In genomic region chr17:64527914-64528313, GRCh38 we compare ENCODE assay signal across 17 cellular contexts. TPM values are rescaled to one million over a fixed set of nuclear protein-coding genes. Genes with fewer than 3 reads are reported as not detected.
DNase-seq lines count a peak whose midpoint lies in the region; ATAC-seq, FAIRE-seq and TF ChIP-seq lines count a peak whose summit lies in the region.
"Had no signal": no experiment of that assay in that cellular context is flagged by ENCODE, and none has a peak within 500 bp of the region (broad histone marks: within the 10 kb centered on the region; RNA-seq: fewer than 3 reads in every experiment).

No MANE protein-coding gene starts in this region.

- FAIRE-seq in HepG2 (lab: Jason Lieb, UNC) = no peak
- FAIRE-seq: D721Med, G401.6, GM12891 had no signal

- no peaks in the 10 kb centered on the region for H3K9me3 ChIP-seq in HepG2 (ENCODE audit: low read length)
- no peaks in the 10 kb centered on the region for H3K9me3 ChIP-seq in right lobe of liver
- H3K9me3 ChIP-seq in transverse colon = no peaks in the 10 kb centered on the region

- ATAC-seq in HepG2 (no peak), right lobe of liver (no peak)
- ATAC-seq in activated T-helper 17 cell treated with anti-CD3 and anti-CD28 coated beads, Interleukin-2, amount 50 U/mL, for 72 hours (replicated peaks) = no peak
- ATAC-seq in activated CD4-positive, CD25-positive, alpha-beta regulatory T cell treated with anti-CD3 and anti-CD28 coated beads, Interleukin-2, amount 50 U/mL, for 24 hours = no peak
- ATAC-seq: CD8-positive, alpha-beta T cell; GM23338 had no signal

- POLR2A ChIA-PET in HepG2 (lab: Yijun Ruan, JAX) = no interaction called here

- no peaks in the 10 kb centered on the region for H3K4me1 ChIP-seq in HepG2 (ENCODE audit: insufficient read depth, low read length)
- H3K4me1 ChIP-seq in right lobe of liver = no peaks in the 10 kb centered on the region
- H3K4me1 ChIP-seq in transverse colon = no peaks in the 10 kb centered on the region

- in situ Hi-C loops in HepG2 (cut with HindIII; ENCODE audit: extremely low pct_ligation_motif_present, low pct_unique_long_range_greater_than_20kb) (loop anchor here (25.0 kb wide), 1 partner anchor 109 kb away; no protein-coding TSS in a partner anchor), transverse colon (cut with MboI; ENCODE audit: low pct_ligation_motif_present in 1 of 4, low pct_unique_long_range_greater_than_20kb in 1 of 4, low sequenced_read_pairs in 3 of 4) (no loop called here)

- BruUV-seq in HepG2 (replicated peaks; lab: Mats Ljungman, UMichigan) = no TSS peak

- H3K79me2 ChIP-seq in HepG2 (ENCODE audit: insufficient read depth, low read length) = no peaks in the 10 kb centered on the region

- TF ChIP-seq POLR2A in HepG2 (IDR thresholded peaks at IDR 0.05; ENCODE audit: insufficient read depth in 1 of 2, low read depth in 2 of 2, low read length in 2 of 2) (no peak), right lobe of liver (IDR thresholded peaks at IDR 0.05) (no peak), transverse colon (IDR thresholded peaks at IDR 0.05) (no peak)

- no peak overlapping the region for H3K27ac ChIP-seq in HepG2 (ENCODE audit: extremely low read length, insufficient read depth, low read length)
- no peak overlapping the region for H3K27ac ChIP-seq in right lobe of liver
- no peak overlapping the region for H3K27ac ChIP-seq in transverse colon

- CTCF ChIA-PET in HepG2 (lab: Yijun Ruan, JAX; ENCODE audit: low intra/inter-chr PET ratio, low total read pairs) = no interaction called here

- H3K4me2 ChIP-seq in HepG2 (ENCODE audit: low read depth, low read length) = no peak overlapping the region
- H3K4me2 ChIP-seq: GM23338 had no signal

- H3K36me3 Mint-ChIP-seq in activated T-helper 17 cell treated with anti-CD3 and anti-CD28 coated beads, Interleukin-2, amount 50 U/mL, for 72 hours (ENCODE audit: low read depth) = peaks cover 97% of the 10 kb centered on the region
- H3K36me3 Mint-ChIP-seq in endothelial cell (ENCODE audit: low read depth, unreplicated experiment) = peaks cover 35% of the 10 kb centered on the region

- H3K36me3 ChIP-seq in HepG2 (replicated peaks in 1 of 2; ENCODE audit: control insufficient read depth in 1 of 2, insufficient read depth in 2 of 2, low read length in 2 of 2) (peaks cover 34 to 86% of the 10 kb centered on the region in 2 experiments), right lobe of liver (peaks cover 18 to 100% (median 67%) of the 10 kb centered on the region in 4 donors), transverse colon (peaks cover 0 to 98% (median 48%) of the 10 kb centered on the region in 4 donors)

- no peaks in the 10 kb centered on the region for H4K20me1 ChIP-seq in HepG2 (ENCODE audit: insufficient read depth, low read length)

- TF ChIP-seq CTCF in HepG2 (CRISPR knock-in tag; IDR thresholded peaks at IDR 0.05) (no peak), right lobe of liver (IDR thresholded peaks at IDR 0.05) (no peak), endothelial cell (IDR thresholded peaks at IDR 0.05; ENCODE audit: unreplicated experiment) (no peak), transverse colon (IDR thresholded peaks at IDR 0.05) (no peak)

- TF ChIP-seq EP300 in HepG2 (IDR thresholded peaks at IDR 0.05; ENCODE audit: low read depth in 2 of 2, low read length in 2 of 2) (no peak), HepG2 (CRISPR knock-in tag; IDR thresholded peaks at IDR 0.05; ENCODE audit: borderline replicate concordance) (no peak), transverse colon (IDR thresholded peaks at IDR 0.05; ENCODE audit: low read depth) (no peak)

- H3K27ac Mint-ChIP-seq in activated T-helper 17 cell treated with anti-CD3 and anti-CD28 coated beads, Interleukin-2, amount 50 U/mL, for 72 hours = peak overlapping the region; percentile 56
- peak overlapping the region; percentile 0 for H3K27ac Mint-ChIP-seq in endothelial cell (ENCODE audit: unreplicated experiment)
- H3K27ac Mint-ChIP-seq: CD14-positive monocyte; CD8-positive, alpha-beta T cell; GM23338 had no signal

- DNase-seq in HepG2 (ENCODE audit: low spot score) = no peak
- DNase-seq in right lobe of liver = no peak
- no peak for DNase-seq in endothelial cell (ENCODE audit: low spot score)
- DNase-seq in transverse colon = no peak
- DNase-seq: CD8-positive, alpha-beta T cell; COR-L47; DMS153; DMS79 treated with DMSO at 0.1 percent for 48 hours; EL; H7 had no signal

- no peak overlapping the region for H2AFZ ChIP-seq in HepG2 (ENCODE audit: low read length)
- H2AFZ ChIP-seq: GM23338 had no signal

- no peaks in the 10 kb centered on the region for H3K4me1 Mint-ChIP-seq in activated T-helper 17 cell treated with anti-CD3 and anti-CD28 coated beads, Interleukin-2, amount 50 U/mL, for 72 hours
- no peaks in the 10 kb centered on the region for H3K4me1 Mint-ChIP-seq in endothelial cell (ENCODE audit: unreplicated experiment)
- H3K4me1 Mint-ChIP-seq: CD14-positive monocyte, GM23338 had no signal

- intact Hi-C loops in HepG2 (cut with micrococcal nuclease; ENCODE audit: unreplicated experiment) = no loop called here
- intact Hi-C loops in right lobe of liver (cut with DNase I) = no loop called here
- intact Hi-C loops in transverse colon (cut with DNase I; ENCODE audit: low total_unique reads) = no loop called here

- H3K4me3 Mint-ChIP-seq in activated T-helper 17 cell treated with anti-CD3 and anti-CD28 coated beads, Interleukin-2, amount 50 U/mL, for 72 hours = no peak overlapping the region
- H3K4me3 Mint-ChIP-seq in endothelial cell (ENCODE audit: unreplicated experiment) = no peak overlapping the region
- H3K4me3 Mint-ChIP-seq: CD14-positive monocyte; CD8-positive, alpha-beta T cell; GM23338 had no signal

- H3K9ac ChIP-seq in HepG2 (ENCODE audit: insufficient read depth, low read depth, low read length) = no peak overlapping the region

- H3K27me3 Mint-ChIP-seq in activated T-helper 17 cell treated with anti-CD3 and anti-CD28 coated beads, Interleukin-2, amount 50 U/mL, for 72 hours = no peaks in the 10 kb centered on the region
- H3K27me3 Mint-ChIP-seq in endothelial cell (ENCODE audit: unreplicated experiment) = peaks cover 2% of the 10 kb centered on the region

- H3K27me3 ChIP-seq in HepG2 (ENCODE audit: control insufficient read depth in 1 of 2, insufficient read depth in 2 of 2, low read length in 2 of 2) = no peaks in the 10 kb centered on the region
- no peaks in the 10 kb centered on the region for H3K27me3 ChIP-seq in right lobe of liver
- no peaks in the 10 kb centered on the region for H3K27me3 ChIP-seq in transverse colon

- no peaks in the 10 kb centered on the region for H3K9me3 Mint-ChIP-seq in activated T-helper 17 cell treated with anti-CD3 and anti-CD28 coated beads, Interleukin-2, amount 50 U/mL, for 72 hours
- H3K9me3 Mint-ChIP-seq in endothelial cell (ENCODE audit: unreplicated experiment) = no peaks in the 10 kb centered on the region
- H3K9me3 Mint-ChIP-seq: CD14-positive monocyte; CD8-positive, alpha-beta T cell; GM23338 had no signal

- H3K4me3 ChIP-seq in HepG2 (replicated peaks in 1 of 3; ENCODE audit: insufficient read depth in 1 of 3, low read depth in 2 of 3, low read length in 3 of 3) (no peak overlapping the region), right lobe of liver (no peak overlapping the region), transverse colon (no peak overlapping the region)
- H3K4me3 ChIP-seq: GM23338 had no signal

- WGBS in HepG2 (ENCODE audit: low lambda C conversion rate) = 99% methylated on average over 2 of the region's 2 CpGs
- WGBS in right lobe of liver (ENCODE audit: insufficient coverage, low coverage, low lambda C conversion rate, missing lambda C conversion rate) = 100% methylated on average over 2 of the region's 2 CpGs
- WGBS in transverse colon (ENCODE audit: low coverage in 1 of 2), 2 donors = 93% methylated on average over 2 of the region's 2 CpGs; no CpG with 5 or more reads in 1 of the 2 donors

- TF ChIP-seq RAD21 in HepG2 (CRISPR knock-in tag; IDR thresholded peaks at IDR 0.05) = no peak

RNA-seq across cellular contexts. Expression of gene CEP95, which starts 21.1 kb away (rescaled TPM):
- total RNA-seq in HepG2 (2016; rRNA removed; fragmentation: Illumina TruSeq; extraction: Trizol) (31.9 and 68.8 TPM in 2 replicates), right lobe of liver (10 to 100 TPM; 11.0 to 27.6 (median 14.0) TPM), endothelial cell (ENCODE audit: unreplicated experiment) (47.8 TPM), transverse colon (10 to 100 TPM; 33.8 to 82.9 (median 46.1) TPM)
- 28.2 and 32.1 TPM in 2 replicates for total RNA-seq in HepG2 (2016; cell fraction: cytosol; rRNA removed; fragmentation: Illumina TruSeq; extraction: Trizol; ENCODE audit: low read depth)
- 34.8 and 63.6 TPM in 2 replicates for total RNA-seq in HepG2 (2016; cell fraction: insoluble cytoplasmic fraction; rRNA removed; fragmentation: Illumina TruSeq; extraction: Trizol)
- total RNA-seq in HepG2 (2016; cell fraction: membrane; rRNA removed; fragmentation: Illumina TruSeq; extraction: Trizol) = 29.6 and 34.9 TPM in 2 replicates
- total RNA-seq in HepG2 (2016; cell fraction: nucleus; rRNA removed; fragmentation: Illumina TruSeq; extraction: Trizol) = 128 and 149 TPM in 2 replicates
- polyA plus RNA-seq in HepG2 (2011; rRNA removed) = 58.6 and 65.9 TPM in 2 replicates
- polyA plus RNA-seq in HepG2 (2011; cell fraction: cytosol; rRNA removed) = 11.6 and 14.3 TPM in 2 replicates
- polyA plus RNA-seq in HepG2 (2011; cell fraction: nucleus; rRNA removed) = 128 and 136 TPM in 2 replicates
- 42.4 and 43.9 TPM in 2 replicates for polyA plus RNA-seq in HepG2 (2012)
- 9.9 and 10.0 TPM in 2 replicates for polyA plus RNA-seq in HepG2 (2016; cell fraction: cytosol; fragmentation: Illumina TruSeq; extraction: Trizol; ENCODE audit: low read depth)
- polyA plus RNA-seq in HepG2 (2016; cell fraction: insoluble cytoplasmic fraction; fragmentation: Illumina TruSeq; extraction: Trizol; ENCODE audit: low read depth) = 31.3 and 31.7 TPM in 2 replicates
- 16.6 and 17.0 TPM in 2 replicates for polyA plus RNA-seq in HepG2 (2016; cell fraction: membrane; fragmentation: Illumina TruSeq; extraction: Trizol; ENCODE audit: low read depth)
- polyA plus RNA-seq in HepG2 (2016; cell fraction: nucleus; fragmentation: Illumina TruSeq; extraction: Trizol; ENCODE audit: insufficient read depth, low read depth) = 274 and 290 TPM in 2 replicates
- 37.3 and 40.5 TPM in 2 replicates for polyA minus RNA-seq in HepG2 (2011; rRNA and poly(A)+ RNA removed; ENCODE audit: low replicate concordance)
- polyA minus RNA-seq in HepG2 (2011; cell fraction: cytosol; rRNA and poly(A)+ RNA removed) = 13.0 and 13.9 TPM in 2 replicates
- polyA minus RNA-seq in HepG2 (2011; cell fraction: nucleus; rRNA and poly(A)+ RNA removed) = 201 and 240 TPM in 2 replicates
- total RNA-seq in activated T-helper 17 cell treated with anti-CD3 and anti-CD28 coated beads, Interleukin-2, amount 50 U/mL, for 72 hours = 10 to 100 TPM; 45.3 to 63.4 TPM

RNA-seq across cellular contexts. Expression of gene DDX5, which starts 21.8 kb away (rescaled TPM):
- total RNA-seq in HepG2 (2016; rRNA removed; fragmentation: Illumina TruSeq; extraction: Trizol) (503 and 539 TPM in 2 replicates), right lobe of liver (100 to 1,000 TPM; 218 to 431 (median 344) TPM), endothelial cell (ENCODE audit: unreplicated experiment) (771 TPM), transverse colon (1,000 to 10,000 TPM in 1 of 4 donors, 100 to 1,000 TPM in 3; 451 to 1,221 (median 694) TPM)
- 84.1 and 89.7 TPM in 2 replicates for total RNA-seq in HepG2 (2016; cell fraction: cytosol; rRNA removed; fragmentation: Illumina TruSeq; extraction: Trizol; ENCODE audit: low read depth)
- total RNA-seq in HepG2 (2016; cell fraction: insoluble cytoplasmic fraction; rRNA removed; fragmentation: Illumina TruSeq; extraction: Trizol) = 489 and 528 TPM in 2 replicates
- 116 and 157 TPM in 2 replicates for total RNA-seq in HepG2 (2016; cell fraction: membrane; rRNA removed; fragmentation: Illumina TruSeq; extraction: Trizol)
- total RNA-seq in HepG2 (2016; cell fraction: nucleus; rRNA removed; fragmentation: Illumina TruSeq; extraction: Trizol) = 878 and 919 TPM in 2 replicates
- 622 and 684 TPM in 2 replicates for polyA plus RNA-seq in HepG2 (2011; rRNA removed)
- polyA plus RNA-seq in HepG2 (2011; cell fraction: cytosol; rRNA removed) = 569 and 613 TPM in 2 replicates
- polyA plus RNA-seq in HepG2 (2011; cell fraction: nucleus; rRNA removed) = 1,237 and 1,431 TPM in 2 replicates
- polyA plus RNA-seq in HepG2 (2012) = 388 and 421 TPM in 2 replicates
- polyA plus RNA-seq in HepG2 (2016; cell fraction: cytosol; fragmentation: Illumina TruSeq; extraction: Trizol; ENCODE audit: low read depth) = 39.4 and 49.0 TPM in 2 replicates
- 620 and 627 TPM in 2 replicates for polyA plus RNA-seq in HepG2 (2016; cell fraction: insoluble cytoplasmic fraction; fragmentation: Illumina TruSeq; extraction: Trizol; ENCODE audit: low read depth)
- 60.1 and 80.5 TPM in 2 replicates for polyA plus RNA-seq in HepG2 (2016; cell fraction: membrane; fragmentation: Illumina TruSeq; extraction: Trizol; ENCODE audit: low read depth)
- 1,021 and 1,036 TPM in 2 replicates for polyA plus RNA-seq in HepG2 (2016; cell fraction: nucleus; fragmentation: Illumina TruSeq; extraction: Trizol; ENCODE audit: insufficient read depth, low read depth)
- polyA minus RNA-seq in HepG2 (2011; rRNA and poly(A)+ RNA removed; ENCODE audit: low replicate concordance) = 1,158 and 1,526 TPM in 2 replicates
- 501 and 518 TPM in 2 replicates for polyA minus RNA-seq in HepG2 (2011; cell fraction: cytosol; rRNA and poly(A)+ RNA removed)
- 2,012 and 2,066 TPM in 2 replicates for polyA minus RNA-seq in HepG2 (2011; cell fraction: nucleus; rRNA and poly(A)+ RNA removed)
- 100 to 1,000 TPM; 485 to 742 TPM for total RNA-seq in activated T-helper 17 cell treated with anti-CD3 and anti-CD28 coated beads, Interleukin-2, amount 50 U/mL, for 72 hours

RNA-seq across cellular contexts. Expression of gene POLG2, which starts 31.1 kb away (rescaled TPM):
- 16.2 and 25.5 TPM in 2 replicates for total RNA-seq in HepG2 (2016; rRNA removed; fragmentation: Illumina TruSeq; extraction: Trizol)
- total RNA-seq in HepG2 (2016; cell fraction: cytosol; rRNA removed; fragmentation: Illumina TruSeq; extraction: Trizol; ENCODE audit: low read depth) = 6.2 and 6.5 TPM in 2 replicates
- total RNA-seq in HepG2 (2016; cell fraction: insoluble cytoplasmic fraction; rRNA removed; fragmentation: Illumina TruSeq; extraction: Trizol) = 17.1 and 25.1 TPM in 2 replicates
- total RNA-seq in HepG2 (2016; cell fraction: membrane; rRNA removed; fragmentation: Illumina TruSeq; extraction: Trizol) = 4.8 and 7.5 TPM in 2 replicates
- 40.2 and 43.9 TPM in 2 replicates for total RNA-seq in HepG2 (2016; cell fraction: nucleus; rRNA removed; fragmentation: Illumina TruSeq; extraction: Trizol)
- 19.6 and 21.1 TPM in 2 replicates for polyA plus RNA-seq in HepG2 (2011; rRNA removed)
- 7.1 and 7.7 TPM in 2 replicates for polyA plus RNA-seq in HepG2 (2011; cell fraction: cytosol; rRNA removed)
- 33.9 and 48.5 TPM in 2 replicates for polyA plus RNA-seq in HepG2 (2011; cell fraction: nucleus; rRNA removed)
- 20.6 and 26.0 TPM in 2 replicates for polyA plus RNA-seq in HepG2 (2012)
- polyA plus RNA-seq in HepG2 (2016; cell fraction: cytosol; fragmentation: Illumina TruSeq; extraction: Trizol; ENCODE audit: low read depth) = 1.7 and 1.9 TPM in 2 replicates
- 15.7 and 18.4 TPM in 2 replicates for polyA plus RNA-seq in HepG2 (2016; cell fraction: insoluble cytoplasmic fraction; fragmentation: Illumina TruSeq; extraction: Trizol; ENCODE audit: low read depth)
- 2.1 and 3.4 TPM in 2 replicates for polyA plus RNA-seq in HepG2 (2016; cell fraction: membrane; fragmentation: Illumina TruSeq; extraction: Trizol; ENCODE audit: low read depth)
- 81.7 and 89.2 TPM in 2 replicates for polyA plus RNA-seq in HepG2 (2016; cell fraction: nucleus; fragmentation: Illumina TruSeq; extraction: Trizol; ENCODE audit: insufficient read depth, low read depth)
- 8.5 and 12.3 TPM in 2 replicates for polyA minus RNA-seq in HepG2 (2011; rRNA and poly(A)+ RNA removed; ENCODE audit: low replicate concordance)
- polyA minus RNA-seq in HepG2 (2011; cell fraction: cytosol; rRNA and poly(A)+ RNA removed) = 3.9 and 5.4 TPM in 2 replicates
- 61.8 and 78.0 TPM in 2 replicates for polyA minus RNA-seq in HepG2 (2011; cell fraction: nucleus; rRNA and poly(A)+ RNA removed)
- 1 to 10 TPM; 2.9 to 9.2 (median 5.5) TPM for total RNA-seq in right lobe of liver
- total RNA-seq in activated T-helper 17 cell treated with anti-CD3 and anti-CD28 coated beads, Interleukin-2, amount 50 U/mL, for 72 hours = 10 to 100 TPM; 38.8 to 40.9 TPM
- total RNA-seq in endothelial cell (ENCODE audit: unreplicated experiment) = 21.3 TPM
- 10 to 100 TPM in 1 of 4 donors, 1 to 10 TPM in 3; 4.8 to 10.8 (median 6.3) TPM for total RNA-seq in transverse colon
